23 cellular contexts compared by ENCODE assay signal in genomic region chr6:80508885-80509630, GRCh38.
DNase-seq lines count a peak whose midpoint lies in the region; ATAC-seq and TF ChIP-seq lines count a peak whose summit lies in the region.
"Had no signal": no experiment of that assay in that cellular context is flagged by ENCODE, and none has a peak within 500 bp of the region (broad histone marks: within the 10 kb centered on the region; RNA-seq: fewer than 3 reads in every experiment).

No MANE protein-coding gene starts in this region.

- CTCF ChIA-PET in IMR-90 (lab: Yijun Ruan, JAX) = no interaction called here

- peaks cover 4% of the 10 kb centered on the region; the same call in 1 of the 2 replicates for H3K4me1 ChIP-seq in IMR-90 (ENCODE audit: control insufficient read depth, insufficient read depth, low read length)
- H3K4me1 ChIP-seq in lower lobe of right lung = no peaks in the 10 kb centered on the region
- H3K4me1 ChIP-seq: esophagus squamous epithelium, heart right ventricle, SJSA1, tibial artery had no signal

- intact Hi-C loops in IMR-90 (cut with micrococcal nuclease) (no loop called here), lower lobe of right lung (cut with DNase I) (no loop called here)

- H3K23ac ChIP-seq in IMR-90 (ENCODE audit: low read depth, low read length) = no peak overlapping the region

- H3K9ac ChIP-seq in IMR-90 (ENCODE audit: low read depth, low read length) = no peak overlapping the region

- peak overlapping the region; percentile 12; the same call in 1 of the 2 replicates for H2AK5ac ChIP-seq in IMR-90 (ENCODE audit: low read depth, low read length)

- in situ Hi-C loops in IMR-90 (cut with MboI; ENCODE audit: low sequenced_read_pairs) = no loop called here

- no peak for TF ChIP-seq RAD21 in IMR-90 (IDR thresholded peaks at IDR 0.05; ENCODE audit: low read length)

- 0 out of 2 replicates have a peak overlapping the region, but pooled peaks have one; percentile 21 for H3K4ac ChIP-seq in IMR-90 (ENCODE audit: low read depth, low read length)

- H2AFZ ChIP-seq in IMR-90 (replicated peaks; ENCODE audit: low read length, poor library complexity) = no peak overlapping the region

- no peak overlapping the region for H4K91ac ChIP-seq in IMR-90 (ENCODE audit: insufficient read depth, low read depth, low read length)

- H3K9me1 ChIP-seq in IMR-90 (ENCODE audit: insufficient read depth, low read length) = no peaks in the 10 kb centered on the region

- H3K27me3 ChIP-seq in IMR-90 (ENCODE audit: control insufficient read depth, insufficient read depth, low read length) (no peaks in the 10 kb centered on the region), lower lobe of right lung (ENCODE audit: low read depth) (no peaks in the 10 kb centered on the region), WERI-Rb-1 (ENCODE audit: insufficient read depth, low read depth, severe bottlenecking) (no peaks in the 10 kb centered on the region)
- H3K27me3 ChIP-seq: esophagus squamous epithelium, heart right ventricle, SJSA1, tibial artery had no signal

- no peak overlapping the region for H3K4me2 ChIP-seq in IMR-90 (ENCODE audit: low read depth, low read length)

- no peak overlapping the region for H2BK120ac ChIP-seq in IMR-90 (ENCODE audit: low read depth, low read length)

- ATAC-seq in IMR-90 (ENCODE audit: low read depth) (peak; percentile 35), lower lobe of right lung (peak; percentile 56 to 59), HG03354 (IDR thresholded peaks at IDR 0.05; ENCODE audit: poor library complexity, severe bottlenecking, unreplicated experiment) (no peak)
- ATAC-seq: CD8-positive, alpha-beta T cell; heart right ventricle; sciatic nerve; stimulated activated naive CD8-positive, alpha-beta T cell treated with anti-CD3 and anti-CD28 coated beads, Interleukin-15, Interleukin-2, amounts not matched to agents 100 U/mL and 50 U/mL, for 24 hours; T-helper 17 cell had no signal

- H3K4me3 ChIP-seq in IMR-90 (ENCODE audit: insufficient read depth, low read depth, low read length) (no peak overlapping the region), epithelial cell of esophagus (ENCODE audit: low read length) (no peak overlapping the region), lower lobe of right lung (no peak overlapping the region), WERI-Rb-1 (ENCODE audit: low read depth, low read length) (no peak overlapping the region)
- H3K4me3 ChIP-seq: esophagus squamous epithelium, heart right ventricle, SJSA1, tibial artery had no signal

- peak; percentile 31 for DNase-seq in IMR-90
- peak; percentile 6 for DNase-seq in NCI-H748 treated with DMSO at 0.1 percent for 48 hours (lab: John Stamatoyannopoulos, UW)
- DNase-seq in epithelial cell of esophagus (ENCODE audit: low read depth) = peak; percentile 69
- DNase-seq in lower lobe of right lung = no peak
- DNase-seq in cortex of kidney (lab: John Stamatoyannopoulos, UW) = no peak
- DNase-seq in WERI-Rb-1 = no peak
- no peak for DNase-seq in NCI-H82 treated with DMSO at 0.1 percent for 48 hours (lab: John Stamatoyannopoulos, UW; ENCODE audit: unreplicated experiment)
- DNase-seq: activated CD4-positive, alpha-beta T cell treated with anti-CD3 and anti-CD28 coated beads, Interleukin-2, amount 50 U/mL, for 4 hours; activated gamma-delta T cell; amniotic stem cell; CD8-positive, alpha-beta T cell; effector CD4-positive, alpha-beta T cell; esophagus squamous epithelium; heart right ventricle; NCI-H2227 treated with DMSO at 0.1 percent for 48 hours; stimulated activated CD4-positive, alpha-beta T cell treated with anti-CD3 and anti-CD28 coated beads, Interleukin-1b, Interleukin-23, amount 100 ng/mL, for 48 hours; stimulated activated naive CD8-positive, alpha-beta T cell treated with anti-CD3 and anti-CD28 coated beads, Interleukin-15, Interleukin-2, amounts not matched to agents 100 U/mL and 50 U/mL, for 24 hours; T-helper 17 cell; tibial artery had no signal

- no peaks in the 10 kb centered on the region for H3K79me1 ChIP-seq in IMR-90 (ENCODE audit: low read depth in 1 of 2, low read length in 2 of 2)

- H2BK20ac ChIP-seq in IMR-90 (ENCODE audit: low read depth, low read length) = peak overlapping the region; percentile 14; the same call in 1 of the 2 replicates

- no TSS peak for BruUV-seq in IMR-90 (replicated peaks; lab: Mats Ljungman, UMichigan)

- no peak overlapping the region for H4K5ac ChIP-seq in IMR-90 (ENCODE audit: low read depth, low read length)

- no peak overlapping the region for H3K14ac ChIP-seq in IMR-90 (replicated peaks; ENCODE audit: low read depth, low read length)

- no peak for TF ChIP-seq POLR2A in IMR-90 (IDR thresholded peaks at IDR 0.05; ENCODE audit: low read depth, low read length)

- dilution Hi-C loops in IMR-90 (cut with HindIII; ENCODE audit: low sequenced_read_pairs, unreplicated experiment) = no loop called here

- H4K8ac ChIP-seq in IMR-90 (ENCODE audit: low read depth in 2 of 2, low read length in 2 of 2) = no peak overlapping the region

- H4K20me1 ChIP-seq in IMR-90 (ENCODE audit: insufficient read depth, low read length) = no peaks in the 10 kb centered on the region

- no peak overlapping the region for H2BK5ac ChIP-seq in IMR-90 (ENCODE audit: low read depth, low read length, poor library complexity, severe bottlenecking)

- H2AK9ac ChIP-seq in IMR-90 (replicated peaks; ENCODE audit: low read depth, low read length, poor library complexity) = no peak overlapping the region

- peak overlapping the region; percentile 65; the same call in 1 of the 2 replicates for H3K18ac ChIP-seq in IMR-90 (ENCODE audit: low read depth, low read length)

- POLR2A ChIA-PET in IMR-90 (lab: Charles Lee; ENCODE audit: unreplicated experiment) = interaction anchor here (0.5 kb wide), 1 partner anchor 150 kb away, joined by 3 read pairs; no protein-coding TSS in a partner anchor

- H3K36me3 ChIP-seq in IMR-90 (ENCODE audit: control insufficient read depth, insufficient read depth, low read length) = no peaks in the 10 kb centered on the region
- no peaks in the 10 kb centered on the region for H3K36me3 ChIP-seq in lower lobe of right lung
- no peaks in the 10 kb centered on the region for H3K36me3 ChIP-seq in WERI-Rb-1
- H3K36me3 ChIP-seq: esophagus squamous epithelium, heart right ventricle, SJSA1, tibial artery had no signal

- no peaks in the 10 kb centered on the region for H3K9me3 ChIP-seq in IMR-90 (ENCODE audit: control insufficient read depth, insufficient read depth, low read length)
- no peaks in the 10 kb centered on the region for H3K9me3 ChIP-seq in lower lobe of right lung
- no peaks in the 10 kb centered on the region for H3K9me3 ChIP-seq in WERI-Rb-1 (ENCODE audit: severe bottlenecking)
- H3K9me3 ChIP-seq: esophagus squamous epithelium, heart right ventricle, SJSA1, tibial artery had no signal

- TF ChIP-seq CTCF in IMR-90 (conservative IDR thresholded peaks at IDR 0.05; ENCODE audit: low read depth, low read length) (no peak), epithelial cell of esophagus (IDR thresholded peaks at IDR 0.05; ENCODE audit: insufficient read depth, low read depth, low read length, missing control alignments) (no peak), lower lobe of right lung (IDR thresholded peaks at IDR 0.05) (no peak), WERI-Rb-1 (IDR thresholded peaks at IDR 0.05; ENCODE audit: low read depth, low read length) (no peak)

- no peak overlapping the region; the same call in 1 of the 2 replicates for H3K56ac ChIP-seq in IMR-90 (ENCODE audit: extremely low read depth, insufficient read depth, low read length)

- H2BK15ac ChIP-seq in IMR-90 (ENCODE audit: low read depth, low read length) = no peak overlapping the region

- no peak overlapping the region for H3K27ac ChIP-seq in IMR-90 (ENCODE audit: insufficient read depth, low read length)
- H3K27ac ChIP-seq in lower lobe of right lung = no peak overlapping the region
- no peak overlapping the region for H3K27ac ChIP-seq in WERI-Rb-1
- H3K27ac ChIP-seq: esophagus squamous epithelium, heart right ventricle, SJSA1, tibial artery, VCaP had no signal

TF ChIP-seq in IMR-90, 13 proteins besides CTCF, POLR2A, EP300 and RAD21:
- TF ChIP-seq CHD1 (IDR thresholded peaks at IDR 0.05; ENCODE audit: low read depth, low read length) = no peak
- TF ChIP-seq CEBPB (IDR thresholded peaks at IDR 0.05; ENCODE audit: low read depth, low read length) = peak; percentile 86
TF ChIP-seq in IMR-90: peak in this region for 1.

Comparison
In these comparisons a context has a peak if more than half of its experiments do, and no peak if none do; other contexts are left out.
1. DNase-seq: peak in IMR-90 (single experiment), NCI-H748 treated with DMSO at 0.1 percent for 48 hours (single experiment) and epithelial cell of esophagus (single experiment); none in lower lobe of right lung (single experiment), cortex of kidney (single experiment), WERI-Rb-1 (single experiment) and NCI-H82 treated with DMSO at 0.1 percent for 48 hours (single experiment).